In the genomic region with DNA sequence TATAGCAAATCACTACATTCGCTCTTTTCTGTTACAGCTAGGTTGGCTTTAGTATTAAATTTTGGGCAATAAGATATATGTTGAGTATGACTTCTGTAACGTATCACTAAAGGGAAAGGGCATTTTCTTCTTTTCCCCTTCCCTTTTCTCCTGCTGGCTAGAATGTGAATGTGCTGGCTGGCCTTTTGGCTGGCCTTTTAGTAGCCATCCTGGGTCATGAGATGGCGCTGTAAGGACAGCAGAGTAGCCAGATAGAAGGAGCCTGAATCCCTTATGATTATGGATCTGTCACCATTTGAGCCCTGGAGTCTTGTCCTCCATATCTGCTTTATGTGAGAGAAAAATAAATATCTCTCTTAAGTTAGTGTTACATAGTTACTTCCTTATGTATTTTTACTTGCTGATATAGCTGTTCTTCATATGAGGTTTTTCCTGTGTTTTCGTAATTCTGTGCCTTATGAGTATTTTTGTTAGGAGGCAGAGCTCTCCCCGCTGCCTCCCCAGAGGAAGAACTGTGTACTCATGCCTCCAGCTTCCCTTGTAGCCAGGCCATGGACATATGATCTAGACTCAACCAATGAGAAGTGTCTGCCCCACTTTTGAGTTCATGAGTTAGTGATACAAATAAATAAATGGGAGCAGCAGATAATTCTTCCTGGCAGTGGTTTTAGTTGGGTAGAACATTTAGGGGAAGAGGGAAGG, we compare ENCODE assay signal across 1 cellular context.
TF ChIP-seq lines count a peak whose summit lies in the region.

No MANE protein-coding gene starts in this region.

TF ChIP-seq in IMR-90, 13 proteins besides CTCF, POLR2A, EP300 and RAD21:
- TF ChIP-seq NFE2L2 (IDR thresholded peaks at IDR 0.05; ENCODE audit: low read depth, low read length) (no peak), SMC3 (IDR thresholded peaks at IDR 0.05; ENCODE audit: low read depth, low read length) (no peak), RFX5 (IDR thresholded peaks at IDR 0.05; ENCODE audit: low read depth, low read length) (no peak), CEBPB (IDR thresholded peaks at IDR 0.05; ENCODE audit: low read depth, low read length) (no peak), CHD1 (IDR thresholded peaks at IDR 0.05; ENCODE audit: low read depth, low read length) (no peak), MXI1 (IDR thresholded peaks at IDR 0.05; ENCODE audit: borderline replicate concordance, low read depth, low read length) (no peak), RCOR1 (IDR thresholded peaks at IDR 0.05; ENCODE audit: insufficient replicate concordance, low read length) (no peak), MAFK (IDR thresholded peaks at IDR 0.05; ENCODE audit: low read depth, low read length) (no peak), FOS (IDR thresholded peaks at IDR 0.05; ENCODE audit: low read depth, low read length) (no peak), MAZ (IDR thresholded peaks at IDR 0.05; ENCODE audit: borderline replicate concordance, low read depth, low read length) (no peak), BHLHE40 (IDR thresholded peaks at IDR 0.05; ENCODE audit: low read depth, low read length) (no peak)
- TF ChIP-seq, protein P1, sequence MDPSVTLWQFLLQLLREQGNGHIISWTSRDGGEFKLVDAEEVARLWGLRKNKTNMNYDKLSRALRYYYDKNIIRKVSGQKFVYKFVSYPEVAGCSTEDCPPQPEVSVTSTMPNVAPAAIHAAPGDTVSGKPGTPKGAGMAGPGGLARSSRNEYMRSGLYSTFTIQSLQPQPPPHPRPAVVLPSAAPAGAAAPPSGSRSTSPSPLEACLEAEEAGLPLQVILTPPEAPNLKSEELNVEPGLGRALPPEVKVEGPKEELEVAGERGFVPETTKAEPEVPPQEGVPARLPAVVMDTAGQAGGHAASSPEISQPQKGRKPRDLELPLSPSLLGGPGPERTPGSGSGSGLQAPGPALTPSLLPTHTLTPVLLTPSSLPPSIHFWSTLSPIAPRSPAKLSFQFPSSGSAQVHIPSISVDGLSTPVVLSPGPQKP (IDR thresholded peaks at IDR 0.05; ENCODE audit: borderline replicate concordance, low read depth, low read length), result no peak
- TF ChIP-seq, protein P2, sequence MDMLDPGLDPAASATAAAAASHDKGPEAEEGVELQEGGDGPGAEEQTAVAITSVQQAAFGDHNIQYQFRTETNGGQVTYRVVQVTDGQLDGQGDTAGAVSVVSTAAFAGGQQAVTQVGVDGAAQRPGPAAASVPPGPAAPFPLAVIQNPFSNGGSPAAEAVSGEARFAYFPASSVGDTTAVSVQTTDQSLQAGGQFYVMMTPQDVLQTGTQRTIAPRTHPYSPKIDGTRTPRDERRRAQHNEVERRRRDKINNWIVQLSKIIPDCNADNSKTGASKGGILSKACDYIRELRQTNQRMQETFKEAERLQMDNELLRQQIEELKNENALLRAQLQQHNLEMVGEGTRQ (IDR thresholded peaks at IDR 0.05; ENCODE audit: low read depth, low read length), result no peak
TF ChIP-seq in IMR-90: peak in this region for 0.
